1 cellular context compared by ENCODE assay signal in genomic region chr4:189302719-189303118, GRCh38.
TF ChIP-seq lines count a peak whose summit lies in the region.

No MANE protein-coding gene starts in this region.

TF ChIP-seq in IMR-90, 13 proteins besides CTCF, POLR2A, EP300 and RAD21 (continued from another document):
- no peak for TF ChIP-seq FOS (IDR thresholded peaks at IDR 0.05; ENCODE audit: low read depth, low read length)
- TF ChIP-seq MAFK (IDR thresholded peaks at IDR 0.05; ENCODE audit: low read depth, low read length): no peak
- TF ChIP-seq CHD1 (IDR thresholded peaks at IDR 0.05; ENCODE audit: low read depth, low read length): no peak
- TF ChIP-seq NFE2L2 (IDR thresholded peaks at IDR 0.05; ENCODE audit: low read depth, low read length): no peak
